ENCODE assay signal across 14 cellular contexts in the genomic region with DNA sequence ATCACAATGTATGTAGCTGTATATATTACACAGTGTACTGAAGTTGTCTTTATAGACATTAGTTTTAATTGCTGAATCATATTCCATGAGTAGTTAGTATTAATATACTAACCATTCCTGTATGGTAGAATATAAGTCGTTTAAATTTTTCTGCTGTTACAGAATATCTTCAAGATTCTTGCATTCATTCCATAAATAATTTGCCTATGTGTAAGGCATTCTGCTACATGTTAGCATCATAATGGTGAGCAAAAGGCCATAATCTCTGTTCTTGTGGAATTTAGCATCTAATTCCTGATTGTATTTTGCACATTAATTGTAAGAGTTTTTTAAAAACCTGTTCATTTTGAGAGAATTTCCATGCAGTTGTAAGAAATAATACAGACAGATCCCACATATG.
"Had no signal": no experiment of that assay in that cellular context is flagged by ENCODE, and none has a peak within 500 bp of the region (broad histone marks: within the 10 kb centered on the region; RNA-seq: fewer than 3 reads in every experiment).

No MANE protein-coding gene starts in this region.

- DNase-seq: activated CD4-positive, alpha-beta T cell treated with anti-CD3 and anti-CD28 coated beads, Interleukin-2, amount 50 U/mL, for 48 hours; activated CD8-positive, alpha-beta memory T cell treated with anti-CD3 and anti-CD28 coated beads, Interleukin-2, amount 10 ng/mL, durations not matched to agents 7 days and 5 days; activated effector memory CD4-positive, alpha-beta T cell treated with anti-CD3 and anti-CD28 coated beads, Interleukin-2, amount 50 U/mL, for 16 hours; activated T-cell treated with anti-CD3 and anti-CD28 coated beads, Interleukin-2, amount 50 U/mL, for 1 hour; effector memory CD8-positive, alpha-beta T cell; heart right ventricle; left colon; ovary; sigmoid colon; T-cell; WERI-Rb-1 had no signal

- H3K4me3 ChIP-seq: heart right ventricle, lung, ovary, sigmoid colon had no signal

- H3K27ac ChIP-seq: ovary, WERI-Rb-1 had no signal

- ATAC-seq: activated CD8-positive, alpha-beta memory T cell treated with anti-CD3 and anti-CD28 coated beads, Interleukin-2, amount 10 ng/mL, durations not matched to agents 7 days and 5 days; activated naive CD4-positive, alpha-beta T cell treated with anti-CD3 and anti-CD28 coated beads, Interleukin-2, amount 50 U/mL, for 72 hours; effector memory CD8-positive, alpha-beta T cell; left colon; stimulated activated effector memory CD8-positive, alpha-beta T cell treated with anti-CD3 and anti-CD28 coated beads, Interleukin-12 subunit alpha, Interleukin-12 subunit beta, amount 100 ng/mL, for 72 hours; T-cell had no signal
